In the genomic region with DNA sequence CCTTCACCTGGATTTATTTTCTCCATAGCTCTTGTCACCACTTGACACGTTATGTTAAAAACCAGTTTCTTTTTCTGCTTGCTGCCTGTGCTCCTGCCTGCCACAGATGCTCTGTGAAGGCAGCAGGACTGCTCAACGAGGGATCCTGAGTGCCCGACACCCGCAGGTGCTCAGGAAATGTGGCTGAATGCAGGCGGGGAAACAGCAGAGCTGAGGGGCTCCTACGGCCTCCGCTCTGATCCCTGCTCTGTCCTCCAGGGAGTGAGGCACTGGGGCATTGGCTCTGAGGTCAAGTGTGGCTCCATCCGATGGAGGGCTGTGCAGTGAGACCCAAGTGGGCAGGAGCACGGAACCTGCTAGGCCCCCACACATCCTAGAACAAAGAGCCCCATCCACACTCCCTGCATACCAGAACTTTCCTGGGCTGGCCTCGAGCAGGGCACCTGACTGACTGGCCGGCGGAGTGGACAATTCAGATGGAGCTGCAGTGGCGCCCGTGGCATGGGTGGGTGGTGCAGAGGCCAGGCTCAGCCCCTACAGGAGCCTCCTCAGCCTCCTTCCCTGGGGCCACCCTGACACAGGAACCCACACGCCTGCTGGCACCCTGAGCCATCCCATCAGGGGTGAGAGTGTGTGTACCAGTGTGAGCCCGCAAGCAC, we compare ENCODE assay signal across 13 cellular contexts. TPM values are rescaled to one million over a fixed set of nuclear protein-coding genes. Genes with fewer than 3 reads are reported as not detected.
DNase-seq lines count a peak whose midpoint lies in the region; ATAC-seq, FAIRE-seq and TF ChIP-seq lines count a peak whose summit lies in the region.
"Had no signal": no experiment of that assay in that cellular context is flagged by ENCODE, and none has a peak within 500 bp of the region (broad histone marks: within the 10 kb centered on the region; RNA-seq: fewer than 3 reads in every experiment).

No MANE protein-coding gene starts in this region.

- H3K4me1 Mint-ChIP-seq in CD4-positive, CD25-positive, alpha-beta regulatory T cell = peaks cover 0 to 15% (median 11%) of the 10 kb centered on the region in 4 donors
- H3K4me1 Mint-ChIP-seq in activated CD4-positive, alpha-beta T cell treated with anti-CD3 and anti-CD28 coated beads, Interleukin-2, amount 10 ng/mL, durations not matched to agents 24 days and 14 days = peaks cover 17% of the 10 kb centered on the region
- no peaks in the 10 kb centered on the region for H3K4me1 Mint-ChIP-seq in Caco-2 (ENCODE audit: low read depth, unreplicated experiment)

- H3K36me3 Mint-ChIP-seq in CD4-positive, CD25-positive, alpha-beta regulatory T cell = no peaks in the 10 kb centered on the region
- H3K36me3 Mint-ChIP-seq in activated CD4-positive, alpha-beta T cell treated with anti-CD3 and anti-CD28 coated beads, Interleukin-2, amount 10 ng/mL, durations not matched to agents 24 days and 14 days (ENCODE audit: low read depth) = peaks cover 1% of the 10 kb centered on the region
- no peaks in the 10 kb centered on the region for H3K36me3 Mint-ChIP-seq in Caco-2 (ENCODE audit: insufficient read depth, unreplicated experiment)

- H3K4me3 ChIP-seq in CD4-positive, CD25-positive, alpha-beta regulatory T cell (ENCODE audit: low read depth, low read length) = no peak overlapping the region
- H3K4me3 ChIP-seq in kidney (ENCODE audit: low read length in 2 of 2) (no peak overlapping the region), Caco-2 (ENCODE audit: low read depth, low read length) (no peak overlapping the region)

- no peak overlapping the region for H3K27ac ChIP-seq in CD4-positive, CD25-positive, alpha-beta regulatory T cell (ENCODE audit: insufficient read depth, low read length, poor library complexity, severe bottlenecking)
- H3K27ac ChIP-seq in kidney (ENCODE audit: low read depth in 2 of 2, low read length in 2 of 2) = no peak overlapping the region
- H3K27ac ChIP-seq: parathyroid adenoma had no signal

- CTCF ChIA-PET in Caco-2 (lab: Charles Lee) = no interaction called here

- no peak for FAIRE-seq in kidney (lab: Jason Lieb, UNC)

- POLR2A ChIA-PET in Caco-2 (lab: Charles Lee) = no interaction called here

- H3K4me1 ChIP-seq in CD4-positive, CD25-positive, alpha-beta regulatory T cell (ENCODE audit: control insufficient read depth, insufficient read depth, low read length, poor library complexity, severe bottlenecking) = no peaks in the 10 kb centered on the region
- no peaks in the 10 kb centered on the region for H3K4me1 ChIP-seq in kidney (ENCODE audit: control insufficient read depth in 1 of 2, insufficient read depth in 1 of 2, low read depth in 1 of 2, low read length in 2 of 2)
- H3K4me1 ChIP-seq in Caco-2 = no peaks in the 10 kb centered on the region
- H3K4me1 ChIP-seq: parathyroid adenoma had no signal

- ATAC-seq in CD4-positive, CD25-positive, alpha-beta regulatory T cell (ENCODE audit: low read depth in 2 of 2) = no peak
- peak; percentile 5 for ATAC-seq in GM19438 (IDR thresholded peaks at IDR 0.05; ENCODE audit: low read depth, unreplicated experiment)
- ATAC-seq in HG03439 (IDR thresholded peaks at IDR 0.05; ENCODE audit: unreplicated experiment) = peak; percentile 6
- no peak for ATAC-seq in GM18909 (IDR thresholded peaks at IDR 0.05; ENCODE audit: poor library complexity, unreplicated experiment)
- ATAC-seq in HG03571 (IDR thresholded peaks at IDR 0.05; ENCODE audit: unreplicated experiment) = no peak

- peak overlapping the region in 2 of 3 donors; percentile 25 to 77 for H3K27ac Mint-ChIP-seq in CD4-positive, CD25-positive, alpha-beta regulatory T cell
- no peak overlapping the region for H3K27ac Mint-ChIP-seq in activated CD4-positive, alpha-beta T cell treated with anti-CD3 and anti-CD28 coated beads, Interleukin-2, amount 10 ng/mL, durations not matched to agents 24 days and 14 days
- H3K27ac Mint-ChIP-seq in Caco-2 (ENCODE audit: unreplicated experiment) = no peak overlapping the region

- no peaks in the 10 kb centered on the region for H3K27me3 Mint-ChIP-seq in CD4-positive, CD25-positive, alpha-beta regulatory T cell
- no peaks in the 10 kb centered on the region for H3K27me3 Mint-ChIP-seq in activated CD4-positive, alpha-beta T cell treated with anti-CD3 and anti-CD28 coated beads, Interleukin-2, amount 10 ng/mL, durations not matched to agents 24 days and 14 days
- peaks cover 3% of the 10 kb centered on the region for H3K27me3 Mint-ChIP-seq in Caco-2 (ENCODE audit: insufficient read depth, unreplicated experiment)

- no peak for DNase-seq in CD4-positive, CD25-positive, alpha-beta regulatory T cell
- DNase-seq in kidney (peak; percentile 74), Caco-2 (no peak)
- no peak for DNase-seq in activated CD4-positive, alpha-beta T cell treated with anti-CD3 and anti-CD28 coated beads, Interleukin-2, amount 10 ng/mL, durations not matched to agents 24 days and 14 days
- DNase-seq: cortex of kidney, EL, NCI-H526 treated with DMSO at 0.1 percent for 48 hours, SHP77 treated with DMSO at 0.1 percent for 48 hours had no signal

- no peak overlapping the region for H3K4me3 Mint-ChIP-seq in CD4-positive, CD25-positive, alpha-beta regulatory T cell
- H3K4me3 Mint-ChIP-seq in activated CD4-positive, alpha-beta T cell treated with anti-CD3 and anti-CD28 coated beads, Interleukin-2, amount 10 ng/mL, durations not matched to agents 24 days and 14 days = no peak overlapping the region
- no peak overlapping the region for H3K4me3 Mint-ChIP-seq in Caco-2 (ENCODE audit: unreplicated experiment)

- no peaks in the 10 kb centered on the region for H3K36me3 ChIP-seq in CD4-positive, CD25-positive, alpha-beta regulatory T cell (ENCODE audit: control insufficient read depth, insufficient read depth, low read length)
- H3K36me3 ChIP-seq in kidney (ENCODE audit: control insufficient read depth in 1 of 2, insufficient read depth in 2 of 2, low read length in 2 of 2) (no peaks in the 10 kb centered on the region), Caco-2 (ENCODE audit: control insufficient read depth, insufficient read depth, low read length) (no peaks in the 10 kb centered on the region)

- no peaks in the 10 kb centered on the region for H3K27me3 ChIP-seq in CD4-positive, CD25-positive, alpha-beta regulatory T cell (ENCODE audit: control insufficient read depth, insufficient read depth, low read length)
- no peaks in the 10 kb centered on the region for H3K27me3 ChIP-seq in Caco-2 (replicated peaks; ENCODE audit: control insufficient read depth, insufficient read depth, low read length)

- H3K9me3 Mint-ChIP-seq in CD4-positive, CD25-positive, alpha-beta regulatory T cell = peaks cover 0 to 1% (median 0%) of the 10 kb centered on the region in 7 donors
- H3K9me3 Mint-ChIP-seq in activated CD4-positive, alpha-beta T cell treated with anti-CD3 and anti-CD28 coated beads, Interleukin-2, amount 10 ng/mL, durations not matched to agents 24 days and 14 days = no peaks in the 10 kb centered on the region
- H3K9me3 Mint-ChIP-seq in Caco-2 (ENCODE audit: unreplicated experiment) = no peaks in the 10 kb centered on the region

- no TSS peak for BruUV-seq in Caco-2 (replicated peaks; lab: Mats Ljungman, UMichigan)

- H3K9ac ChIP-seq in kidney (ENCODE audit: low read length in 2 of 2) = no peak overlapping the region
- H3K9ac ChIP-seq: parathyroid adenoma had no signal

- H3K9me3 ChIP-seq in CD4-positive, CD25-positive, alpha-beta regulatory T cell (ENCODE audit: control insufficient read depth in 2 of 2, low read length in 2 of 2) = no peaks in the 10 kb centered on the region
- no peaks in the 10 kb centered on the region for H3K9me3 ChIP-seq in kidney (ENCODE audit: control insufficient read depth in 1 of 2, low read length in 2 of 2)
- no peaks in the 10 kb centered on the region for H3K9me3 ChIP-seq in Caco-2

- intact Hi-C loops in kidney (cut with DNase I) = no loop called here
- intact Hi-C loops in activated CD4-positive, alpha-beta T cell treated with anti-CD3 and anti-CD28 coated beads, Interleukin-2, amount 10 ng/mL, durations not matched to agents 24 days and 14 days (cut with micrococcal nuclease) = no loop called here
- intact Hi-C loops in Caco-2 (cut with micrococcal nuclease; ENCODE audit: unreplicated experiment) = no loop called here

- TF ChIP-seq CTCF in kidney (IDR thresholded peaks at IDR 0.05; ENCODE audit: borderline replicate concordance, extremely low read depth, insufficient read depth) (no peak), Caco-2 (IDR thresholded peaks at IDR 0.05; ENCODE audit: insufficient read depth in 1 of 2, low read depth in 1 of 2, low read length in 1 of 2, severe bottlenecking in 1 of 2, unreplicated experiment in 1 of 2) (no peak)

RNA-seq across cellular contexts. Expression of a gene that starts 27.9 kb away (rescaled TPM):
- 131 TPM for total RNA-seq in CD4-positive, CD25-positive, alpha-beta regulatory T cell
- polyA plus RNA-seq in CD4-positive, CD25-positive, alpha-beta regulatory T cell = 10 to 100 TPM; 17.7 to 23.7 (median 21.0) TPM
- total RNA-seq in kidney (45.7 TPM), Caco-2 (2022) (33.7 and 40.0 TPM in 2 replicates)
- 15.1 TPM for polyA plus RNA-seq in kidney (ENCODE audit: insufficient read depth, low read depth, low replicate concordance)
- total RNA-seq in activated CD4-positive, alpha-beta T cell treated with anti-CD3 and anti-CD28 coated beads, Interleukin-2, amount 10 ng/mL, durations not matched to agents 24 days and 14 days = 22.5 TPM in 2 replicates

Comparison
In these comparisons a context has a peak if more than half of its experiments do, and no peak if none do; other contexts are left out.
1. ATAC-seq: peak in GM19438 (single experiment) and HG03439 (single experiment); none in CD4-positive, CD25-positive, alpha-beta regulatory T cell (0 of 2), GM18909 (single experiment) and HG03571 (single experiment).
2. H3K27ac Mint-ChIP-seq: peak in CD4-positive, CD25-positive, alpha-beta regulatory T cell (2 of 3); none in activated CD4-positive, alpha-beta T cell treated with anti-CD3 and anti-CD28 coated beads, Interleukin-2, amount 10 ng/mL, durations not matched to agents 24 days and 14 days (single experiment) and Caco-2 (single experiment).